8 cellular contexts compared by ENCODE assay signal in the genomic region with DNA sequence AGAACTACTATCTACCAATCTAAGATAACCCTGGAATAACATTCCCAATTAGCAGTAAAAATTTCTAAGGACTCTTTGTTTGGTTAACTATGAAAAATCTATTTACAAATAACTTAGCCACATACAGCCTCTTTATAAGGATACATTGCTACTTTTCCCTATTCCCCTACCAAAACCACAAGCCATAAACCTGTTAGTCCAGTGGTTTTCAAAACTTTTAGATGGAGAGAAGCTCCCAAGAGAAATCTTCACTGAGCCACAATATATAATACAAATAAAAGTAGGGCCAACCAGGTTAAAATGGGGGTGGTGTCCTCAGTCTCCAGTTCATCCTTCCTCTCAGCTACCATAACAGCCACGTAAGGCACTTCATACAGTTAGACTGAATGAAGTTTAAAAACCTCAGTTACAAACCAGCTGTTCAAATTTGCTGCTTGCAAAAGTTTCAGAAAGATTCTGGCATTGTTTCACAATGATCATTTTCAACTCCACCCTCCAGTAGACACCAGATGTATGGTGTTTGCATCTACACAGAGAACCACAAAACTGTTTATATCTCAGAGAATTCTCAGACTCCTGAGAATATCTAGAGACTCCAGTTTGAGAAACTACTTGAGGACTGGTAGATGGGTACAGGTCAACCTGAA. TPM values are rescaled to one million over a fixed set of nuclear protein-coding genes. Genes with fewer than 3 reads are reported as not detected.
DNase-seq lines count a peak whose midpoint lies in the region; ATAC-seq and TF ChIP-seq lines count a peak whose summit lies in the region.

No MANE protein-coding gene starts in this region.

- H3K36me3 ChIP-seq in naive thymus-derived CD4-positive, alpha-beta T cell (ENCODE audit: control insufficient read depth in 2 of 3, insufficient read depth in 3 of 3, low read length in 3 of 3): no peaks in the 10 kb centered on the region

- H3K9me3 ChIP-seq in naive thymus-derived CD4-positive, alpha-beta T cell (ENCODE audit: control insufficient read depth in 2 of 3, low read length in 3 of 3): no peaks in the 10 kb centered on the region

- H3K4me1 Mint-ChIP-seq in naive thymus-derived CD4-positive, alpha-beta T cell: peaks cover 43 to 71% (median 62%) of the 10 kb centered on the region in 7 donors
- peaks cover 24% of the 10 kb centered on the region for H3K4me1 Mint-ChIP-seq in type B pancreatic cell (ENCODE audit: unreplicated experiment)

- no peaks in the 10 kb centered on the region for H3K27me3 Mint-ChIP-seq in naive thymus-derived CD4-positive, alpha-beta T cell
- no peaks in the 10 kb centered on the region for H3K27me3 Mint-ChIP-seq in type B pancreatic cell

- peak; percentile 81 for ATAC-seq in GM18868 (IDR thresholded peaks at IDR 0.05; ENCODE audit: unreplicated experiment)
- ATAC-seq in HG02623 (IDR thresholded peaks at IDR 0.05; ENCODE audit: unreplicated experiment): peak; percentile 82
- ATAC-seq in naive thymus-derived CD4-positive, alpha-beta T cell: peak; percentile 20

- POLR2A ChIA-PET in naive thymus-derived CD4-positive, alpha-beta T cell (lab: Charles Lee): interaction anchor here (0.7 kb wide), 1 partner anchor 30 kb away, joined by 3 read pairs; no protein-coding TSS in a partner anchor
- POLR2A ChIA-PET in RWPE1 (lab: Yijun Ruan, JAX; ENCODE audit: low non-redundant PET): no interaction called here

- H3K9me3 Mint-ChIP-seq in naive thymus-derived CD4-positive, alpha-beta T cell: peaks cover 0 to 1% (median 0%) of the 10 kb centered on the region in 11 donors
- H3K9me3 Mint-ChIP-seq in type B pancreatic cell: no peaks in the 10 kb centered on the region

- peaks cover 0 to 13% of the 10 kb centered on the region in 2 donors for H3K4me1 ChIP-seq in naive thymus-derived CD4-positive, alpha-beta T cell (ENCODE audit: control insufficient read depth in 2 of 2, insufficient read depth in 2 of 2, low read length in 2 of 2)

- TF ChIP-seq CTCF in NB4 (IDR thresholded peaks at IDR 0.05; ENCODE audit: low read depth, low read length) (no peak), RWPE1 (conservative IDR thresholded peaks at IDR 0.05; ENCODE audit: low read depth) (no peak), type B pancreatic cell (conservative IDR thresholded peaks at IDR 0.05) (no peak)

- CTCF ChIA-PET in naive thymus-derived CD4-positive, alpha-beta T cell (lab: Charles Lee): no interaction called here
- CTCF ChIA-PET in RWPE1 (lab: Yijun Ruan, JAX): interaction anchor here (0.5 kb wide), 1 partner anchor 14 kb away, joined by 12 read pairs; no protein-coding TSS in a partner anchor

- H3K36me3 Mint-ChIP-seq in naive thymus-derived CD4-positive, alpha-beta T cell: peaks cover 4 to 43% (median 21%) of the 10 kb centered on the region in 5 donors
- peaks cover 27% of the 10 kb centered on the region for H3K36me3 Mint-ChIP-seq in type B pancreatic cell

- peak; percentile 53 for DNase-seq in NB4 (ENCODE audit: low read depth)
- DNase-seq in naive thymus-derived CD4-positive, alpha-beta T cell: no peak
- no peak for DNase-seq in RWPE1 (ENCODE audit: low spot score)
- no peak for DNase-seq in pons (ENCODE audit: low spot score)
- no peak for DNase-seq in posterior vena cava (ENCODE audit: low spot score)
- DNase-seq in type B pancreatic cell (ENCODE audit: extremely low spot score, unreplicated experiment): no peak

- H3K27ac ChIP-seq in naive thymus-derived CD4-positive, alpha-beta T cell (ENCODE audit: low read depth, low read length): no peak overlapping the region
- H3K27ac ChIP-seq in RWPE1: no peak overlapping the region

- intact Hi-C loops in naive thymus-derived CD4-positive, alpha-beta T cell (cut with micrococcal nuclease): loop anchor here in 1 of 2 donors (5.0 kb wide), 1 partner anchor 38 kb away; no protein-coding TSS in a partner anchor
- intact Hi-C loops in posterior vena cava (cut with DNase I): no loop called here

- H3K27ac Mint-ChIP-seq in naive thymus-derived CD4-positive, alpha-beta T cell: peak overlapping the region in 5 of 9 donors; percentile 5 to 89 (median 68)
- no peak overlapping the region for H3K27ac Mint-ChIP-seq in type B pancreatic cell

- H3K4me3 ChIP-seq in NB4 (ENCODE audit: low read depth, low read length): no peak overlapping the region
- H3K4me3 ChIP-seq in naive thymus-derived CD4-positive, alpha-beta T cell (ENCODE audit: low read length): no peak overlapping the region

- no peaks in the 10 kb centered on the region for H3K27me3 ChIP-seq in naive thymus-derived CD4-positive, alpha-beta T cell (ENCODE audit: control insufficient read depth in 2 of 2, insufficient read depth in 2 of 2, low read length in 2 of 2)

- TF ChIP-seq POLR2A in NB4 (IDR thresholded peaks at IDR 0.05; ENCODE audit: extremely low read depth, insufficient read length): no peak

- peak overlapping the region in 2 of 10 donors; percentile 11 to 31 for H3K4me3 Mint-ChIP-seq in naive thymus-derived CD4-positive, alpha-beta T cell
- no peak overlapping the region for H3K4me3 Mint-ChIP-seq in type B pancreatic cell

RNA-seq across cellular contexts. Expression of gene SOS1, which starts 26.0 kb away (rescaled TPM):
- 100 to 1,000 TPM in 1 of 5 experiments, 10 to 100 TPM in 4; 34.6 to 323 (median 55.5) TPM for total RNA-seq in naive thymus-derived CD4-positive, alpha-beta T cell
- polyA plus RNA-seq in naive thymus-derived CD4-positive, alpha-beta T cell: 1 to 10 TPM; 6.3 to 8.4 TPM
- 10 to 100 TPM; 33.8 to 48.1 TPM for total RNA-seq in posterior vena cava
- 54.2 and 63.8 TPM in 2 replicates for total RNA-seq in type B pancreatic cell (ENCODE audit: low replicate concordance)

Comparison
In these comparisons a context has a peak if more than half of its experiments do, and no peak if none do; other contexts are left out.
1. ATAC-seq: peak in every context shown above with its lines; median percentile 82 in HG02623; 81 in GM18868; 20 in naive thymus-derived CD4-positive, alpha-beta T cell.